In the genomic region with DNA sequence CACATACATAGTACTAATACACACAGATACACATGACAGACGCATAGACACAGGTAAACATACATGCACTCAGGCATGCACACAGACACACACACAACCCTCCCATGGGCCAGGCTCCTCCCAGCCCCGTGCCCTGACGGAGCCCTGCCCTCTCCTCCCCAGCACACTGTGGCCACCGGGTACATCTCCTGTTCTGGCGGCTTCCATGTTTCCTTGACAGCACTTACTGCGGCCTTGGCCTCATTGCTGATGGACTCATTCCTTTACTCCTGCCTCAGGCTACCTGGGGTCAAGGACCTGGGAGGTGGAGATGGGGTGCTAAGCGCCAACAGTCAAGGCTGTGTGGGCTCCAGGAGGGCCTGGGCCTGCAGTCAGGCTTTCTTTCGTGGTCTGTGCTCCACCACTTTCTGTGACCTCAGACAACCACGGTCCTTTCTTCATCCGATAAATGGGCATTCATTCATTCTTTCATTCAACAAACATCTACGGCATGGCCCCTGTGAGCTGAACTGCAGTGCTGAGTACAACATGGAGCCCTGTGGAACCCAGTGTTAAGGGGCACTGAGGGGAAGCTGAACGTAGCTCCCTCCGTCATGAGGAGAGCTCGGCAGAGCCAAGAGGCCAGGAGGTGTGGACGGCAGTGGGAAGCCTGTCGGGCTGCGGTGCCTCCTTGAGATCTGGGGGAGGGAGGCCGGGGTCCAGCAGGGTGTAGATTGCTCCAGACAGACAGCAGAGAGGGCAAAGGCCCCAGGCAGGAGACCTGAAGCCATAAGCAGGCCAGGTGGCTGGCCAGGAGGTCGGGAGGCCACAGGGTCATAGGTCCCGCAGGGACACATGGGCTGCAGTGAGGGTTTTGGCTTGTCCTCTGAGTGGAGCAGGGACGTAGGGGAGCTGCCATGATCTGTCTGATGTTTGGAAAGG, we compare ENCODE assay signal across 19 cellular contexts.
"Had no signal": no experiment of that assay in that cellular context is flagged by ENCODE, and none has a peak within 500 bp of the region (broad histone marks: within the 10 kb centered on the region; RNA-seq: fewer than 3 reads in every experiment).

No MANE protein-coding gene starts in this region.

- ATAC-seq: activated naive CD4-positive, alpha-beta T cell treated with anti-CD3 and anti-CD28 coated beads, Interleukin-2, amount 50 U/mL, for 72 hours; body of pancreas; left lobe of liver; natural killer cell treated with Interleukin-12 subunit alpha and Interleukin-12 subunit beta and Interleukin-15 and Interleukin-18, amount 100 ng/mL, for 72 hours; psoas muscle; stimulated activated effector memory CD8-positive, alpha-beta T cell treated with anti-CD3 and anti-CD28 coated beads, Interleukin-12 subunit alpha, Interleukin-12 subunit beta, amount 100 ng/mL, for 72 hours had no signal

- H3K4me3 Mint-ChIP-seq: natural killer cell treated with Interleukin-12 subunit alpha and Interleukin-12 subunit beta and Interleukin-15 and Interleukin-18, amount 100 ng/mL, for 72 hours; stimulated activated effector memory CD8-positive, alpha-beta T cell treated with anti-CD3 and anti-CD28 coated beads, Interleukin-12 subunit alpha, Interleukin-12 subunit beta, amount 100 ng/mL, for 72 hours; T-helper 2 cell treated with Interferon-gamma antibody and Interleukin-4, amounts not matched to agents 5 μg/mL and 100 μg/mL, for 36 hours had no signal

- DNase-seq: activated CD4-positive, alpha-beta T cell treated with anti-CD3 and anti-CD28 coated beads, Interleukin-2, amount 50 U/mL, for 4 hours; activated CD4-positive, CD25-positive, alpha-beta regulatory T cell; activated T-cell treated with anti-CD3 and anti-CD28 coated beads, Interleukin-2, amount 50 U/mL, for 1 hour; central memory CD4-positive, alpha-beta T cell; foreskin fibroblast; mesenchymal stem cell; occipital lobe had no signal

- H3K36me3 Mint-ChIP-seq: activated naive CD4-positive, alpha-beta T cell treated with anti-CD3 and anti-CD28 coated beads, Interleukin-2, amount 50 U/mL, for 72 hours; natural killer cell treated with Interleukin-12 subunit alpha and Interleukin-12 subunit beta and Interleukin-15 and Interleukin-18, amount 100 ng/mL, for 72 hours; stimulated activated effector memory CD8-positive, alpha-beta T cell treated with anti-CD3 and anti-CD28 coated beads, Interleukin-12 subunit alpha, Interleukin-12 subunit beta, amount 100 ng/mL, for 72 hours had no signal

- H3K27ac Mint-ChIP-seq: activated T-helper 2 cell treated with anti-CD3 and anti-CD28 coated beads, Interferon-gamma antibody, Interleukin-2, Interleukin-4, amounts not matched to agents 10 μg/mL and 5 μg/mL and 100 μg/mL, durations not matched to agents 14 hours and 24 hours and 36 hours; natural killer cell treated with Interleukin-12 subunit alpha and Interleukin-12 subunit beta and Interleukin-15 and Interleukin-18, amount 100 ng/mL, for 72 hours; stimulated activated effector memory CD8-positive, alpha-beta T cell treated with anti-CD3 and anti-CD28 coated beads, Interleukin-12 subunit alpha, Interleukin-12 subunit beta, amount 100 ng/mL, for 72 hours; T-helper 2 cell treated with Interferon-gamma antibody and Interleukin-4, amounts not matched to agents 5 μg/mL and 100 μg/mL, for 36 hours had no signal

- H3K4me1 ChIP-seq: body of pancreas, psoas muscle, tibial artery, vagina had no signal

- FAIRE-seq: endothelial cell of umbilical vein had no signal

- H3K27me3 ChIP-seq: body of pancreas, vagina had no signal

- H3K36me3 ChIP-seq: tibial artery, vagina had no signal

- H3K27ac ChIP-seq: body of pancreas, coronary artery, psoas muscle, tibial artery, vagina had no signal

- H3K4me3 ChIP-seq: body of pancreas, coronary artery, psoas muscle, tibial artery, vagina had no signal

- H3K9me3 ChIP-seq: body of pancreas, psoas muscle, tibial artery, vagina had no signal
